Comparison of ENCODE assay signal across 29 cellular contexts in the genomic region with DNA sequence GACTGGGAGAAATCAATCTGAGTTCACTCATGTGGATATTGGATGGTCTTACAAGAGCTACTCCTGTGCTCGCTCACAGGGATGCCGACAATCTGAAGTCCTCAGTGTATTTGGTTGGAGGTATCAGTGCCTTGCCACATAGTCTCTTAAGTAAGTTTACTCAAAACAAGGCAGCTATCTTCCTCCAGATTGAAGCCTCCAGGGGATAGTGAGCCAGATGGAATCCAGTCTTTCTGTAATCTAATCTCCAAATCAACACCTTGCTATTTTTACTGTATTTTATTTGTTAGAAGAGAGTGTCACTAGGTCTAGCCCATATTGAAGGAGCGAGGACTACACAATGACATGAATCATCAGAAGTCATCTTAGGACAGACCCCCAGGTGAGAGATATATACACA.
DNase-seq lines count a peak whose midpoint lies in the region; ATAC-seq, FAIRE-seq and TF ChIP-seq lines count a peak whose summit lies in the region.
"Had no signal": no experiment of that assay in that cellular context is flagged by ENCODE, and none has a peak within 500 bp of the region (broad histone marks: within the 10 kb centered on the region; RNA-seq: fewer than 3 reads in every experiment).

No MANE protein-coding gene starts in this region.

- in situ Hi-C loops in K562 (cut with MboI) = no loop called here

- H3K4me3 ChIP-seq in K562 (no peak overlapping the region), mesenchymal stem cell (ENCODE audit: insufficient read depth in 1 of 2, low read depth in 1 of 2, low read length in 2 of 2) (no peak overlapping the region), trophoblast cell (ENCODE audit: low read depth, low read length) (no peak overlapping the region)
- H3K4me3 ChIP-seq: BLaER1, GM12878 had no signal

- no peak overlapping the region for H2BK15ac ChIP-seq in mesenchymal stem cell (ENCODE audit: low read depth, poor library complexity, severe bottlenecking)

- no peak for ATAC-seq in K562
- ATAC-seq in GM18858 (IDR thresholded peaks at IDR 0.05; ENCODE audit: unreplicated experiment) = no peak
- ATAC-seq in GM21360 (IDR thresholded peaks at IDR 0.05; ENCODE audit: unreplicated experiment) = no peak
- ATAC-seq: GM12878 had no signal

- H3K9ac ChIP-seq in K562 (ENCODE audit: insufficient read depth in 1 of 2, low read depth in 2 of 2, low read length in 2 of 2) (no peak overlapping the region), mesenchymal stem cell (ENCODE audit: low read length) (no peak overlapping the region), trophoblast cell (ENCODE audit: low read length) (no peak overlapping the region)
- H3K9ac ChIP-seq: BLaER1 had no signal

- no peak for FAIRE-seq in K562 (lab: Jason Lieb, UNC)
- FAIRE-seq: A204.1, GM12878, GM12892, GM18507, GM19239 had no signal

- H3K4ac ChIP-seq in mesenchymal stem cell (ENCODE audit: low read depth in 1 of 2, low read length in 2 of 2) = no peak overlapping the region
- H3K4ac ChIP-seq in trophoblast cell (ENCODE audit: low read depth, low read length) = no peak overlapping the region

- DNase-seq in NCI-H2171 (lab: John Stamatoyannopoulos, UW) = peak; percentile 78
- no peak for DNase-seq in K562 (ENCODE audit: extremely low read depth in 1 of 4, low spot score in 3 of 4)
- no peak for DNase-seq in mesenchymal stem cell
- peak; percentile 7 to 66 for DNase-seq in trophoblast cell
- no peak for DNase-seq in cardiac septum (ENCODE audit: low spot score)
- DNase-seq in mucosa of gallbladder (ENCODE audit: low spot score) = no peak
- DNase-seq: 8988T; ACHN; BE2C; C1 segment of cervical spinal cord; CD4-positive, alpha-beta memory T cell; CD4-positive, CD25-positive, alpha-beta regulatory T cell; CD8-positive, alpha-beta memory T cell; COR-L47; DMS 273 treated with DMSO at 0.1 percent for 48 hours; DMS153; DMS53; DMS79; DND-41; EL; GDM1 had no signal

- H3K36me3 ChIP-seq in K562 (ENCODE audit: control insufficient read depth, insufficient read depth, low read length) (no peaks in the 10 kb centered on the region), mesenchymal stem cell (ENCODE audit: control insufficient read depth in 1 of 2, insufficient read depth in 2 of 2, low read depth in 1 of 2, low read length in 2 of 2) (no peaks in the 10 kb centered on the region), trophoblast cell (ENCODE audit: control insufficient read depth in 1 of 2, insufficient read depth in 2 of 2, low read length in 2 of 2) (no peaks in the 10 kb centered on the region)
- H3K36me3 ChIP-seq: BE2C, BLaER1 had no signal

- no peaks in the 10 kb centered on the region for H4K20me1 ChIP-seq in K562 (replicated peaks; ENCODE audit: control insufficient read depth, insufficient read depth, low read length)
- H4K20me1 ChIP-seq: BLaER1 had no signal

- H3K9me1 ChIP-seq in K562 (ENCODE audit: control insufficient read depth, insufficient read depth, low read length) = no peaks in the 10 kb centered on the region

- H3K4me2 ChIP-seq in K562 (ENCODE audit: insufficient read depth, low read length) (no peak overlapping the region), mesenchymal stem cell (ENCODE audit: low read length, poor library complexity, severe bottlenecking) (no peak overlapping the region), trophoblast cell (ENCODE audit: low read length) (no peak overlapping the region)
- H3K4me2 ChIP-seq: BLaER1 had no signal

- H4K91ac ChIP-seq in mesenchymal stem cell (ENCODE audit: low read length) (no peak overlapping the region), trophoblast cell (ENCODE audit: low read depth, low read length) (no peak overlapping the region)

- WGBS in K562 (ENCODE audit: insufficient coverage, low coverage, missing lambda C conversion rate) = 4% methylated on average over 3 of the region's 3 CpGs
- WGBS in mesenchymal stem cell = 64% methylated on average over 3 of the region's 3 CpGs
- no CpG with 5 or more reads among the region's 3 CpGs for WGBS in trophoblast cell (ENCODE audit: extremely low coverage, insufficient coverage, insufficient read length)

- H3K23ac ChIP-seq in mesenchymal stem cell (ENCODE audit: low read length in 2 of 2) = no peak overlapping the region
- no peak overlapping the region for H3K23ac ChIP-seq in trophoblast cell (ENCODE audit: low read length)

- H2AFZ ChIP-seq in K562 (ENCODE audit: low read depth, low read length) (no peak overlapping the region), mesenchymal stem cell (ENCODE audit: low read depth, low read length) (peak overlapping the region; percentile 14), trophoblast cell (ENCODE audit: insufficient read depth, low read length, poor library complexity) (no peak overlapping the region)

- H3K79me1 ChIP-seq in mesenchymal stem cell (replicated peaks; ENCODE audit: low read length, poor library complexity, severe bottlenecking) = no peaks in the 10 kb centered on the region
- H3K79me1 ChIP-seq in trophoblast cell (ENCODE audit: low read length) = no peaks in the 10 kb centered on the region

- peak overlapping the region; percentile 39 to 40 for H3K18ac ChIP-seq in mesenchymal stem cell (ENCODE audit: low read depth in 1 of 2, low read length in 2 of 2)
- no peak overlapping the region for H3K18ac ChIP-seq in trophoblast cell (ENCODE audit: low read length)

- no peak for TF ChIP-seq RAD21 in K562 (CRISPR knock-in tag; conservative IDR thresholded peaks at IDR 0.05 in 1 of 2, IDR thresholded peaks at IDR 0.05 in 1 of 2)

- intact Hi-C loops in K562 (cut with micrococcal nuclease) (no loop called here), cardiac septum (cut with DNase I) (no loop called here)

- H4K8ac ChIP-seq in mesenchymal stem cell (ENCODE audit: low read length) (no peak overlapping the region), trophoblast cell (ENCODE audit: low read depth, low read length) (no peak overlapping the region)

- H3K4me1 ChIP-seq in K562 (replicated peaks in 1 of 2; ENCODE audit: control insufficient read depth in 2 of 2, insufficient read depth in 2 of 2, low read length in 2 of 2) (no peaks in the 10 kb centered on the region), mesenchymal stem cell (ENCODE audit: control insufficient read depth, insufficient read depth, low read depth, low read length) (no peaks in the 10 kb centered on the region), trophoblast cell (ENCODE audit: control insufficient read depth in 1 of 2, insufficient read depth in 2 of 2, low read length in 2 of 2) (no peaks in the 10 kb centered on the region)
- H3K4me1 ChIP-seq: BE2C, BLaER1 had no signal

- H2AK5ac ChIP-seq in mesenchymal stem cell (ENCODE audit: low read length, severe bottlenecking) (no peak overlapping the region), trophoblast cell (ENCODE audit: low read length) (no peak overlapping the region)

- H3K9me3 ChIP-seq in K562 (replicated peaks; ENCODE audit: control insufficient read depth, insufficient read depth, low read depth, low read length) = no peaks in the 10 kb centered on the region; the same call in 1 of the 2 replicates
- peaks cover 16% of the 10 kb centered on the region for H3K9me3 ChIP-seq in mesenchymal stem cell (ENCODE audit: control insufficient read depth, low read length)
- H3K9me3 ChIP-seq in trophoblast cell (ENCODE audit: insufficient read depth, low read depth, low read length) = no peaks in the 10 kb centered on the region
- H3K9me3 ChIP-seq: BE2C had no signal

- H2BK120ac ChIP-seq in mesenchymal stem cell (ENCODE audit: low read depth, low read length) (no peak overlapping the region), trophoblast cell (ENCODE audit: insufficient read depth, low read length, poor library complexity) (no peak overlapping the region)

- no peak overlapping the region for H3K27ac ChIP-seq in K562 (ENCODE audit: extremely low read depth, low read depth, low read length)
- no peak overlapping the region for H3K27ac ChIP-seq in mesenchymal stem cell (ENCODE audit: low read length, poor library complexity, severe bottlenecking)
- no peak overlapping the region for H3K27ac ChIP-seq in trophoblast cell (ENCODE audit: low read depth, low read length)
- H3K27ac ChIP-seq: BLaER1 had no signal

- H3K14ac ChIP-seq in mesenchymal stem cell (ENCODE audit: low read length in 2 of 2) = no peak overlapping the region
- H3K14ac ChIP-seq in trophoblast cell (ENCODE audit: low read length) = no peak overlapping the region

- no peak for TF ChIP-seq EP300 in K562 (IDR thresholded peaks at IDR 0.05; ENCODE audit: low read length)

- H3K79me2 ChIP-seq in K562 (ENCODE audit: control insufficient read depth, insufficient read depth, low read length) = no peaks in the 10 kb centered on the region
- no peaks in the 10 kb centered on the region for H3K79me2 ChIP-seq in trophoblast cell (ENCODE audit: control insufficient read depth, insufficient read depth, low read length, poor library complexity)

- H2BK5ac ChIP-seq in mesenchymal stem cell (ENCODE audit: low read depth, low read length, poor library complexity, severe bottlenecking) = no peak overlapping the region
- H2BK5ac ChIP-seq in trophoblast cell (ENCODE audit: low read depth, low read length, poor library complexity) = no peak overlapping the region

- H4K12ac ChIP-seq in trophoblast cell (ENCODE audit: low read depth, low read length) = no peak overlapping the region

- H3K27me3 ChIP-seq in K562 (ENCODE audit: control insufficient read depth in 2 of 2, insufficient read depth in 2 of 2, low read length in 2 of 2) (no peaks in the 10 kb centered on the region), mesenchymal stem cell (ENCODE audit: control insufficient read depth in 1 of 2, insufficient read depth in 1 of 2, low read length in 2 of 2) (no peaks in the 10 kb centered on the region), trophoblast cell (ENCODE audit: insufficient read depth, low read length) (no peaks in the 10 kb centered on the region)
- H3K27me3 ChIP-seq: BE2C, BLaER1 had no signal

- no peak for TF ChIP-seq POLR2A in K562 (conservative IDR thresholded peaks at IDR 0.05)

- H2BK12ac ChIP-seq in mesenchymal stem cell (ENCODE audit: low read length in 2 of 2) (peak overlapping the region in 1 of 2 experiments; percentile 84), trophoblast cell (ENCODE audit: low read length) (no peak overlapping the region)

- CTCF ChIA-PET in K562 (lab: Yijun Ruan, JAX; ENCODE audit: low intra/inter-chr PET ratio) = no interaction called here

- POLR2A ChIA-PET in K562 (lab: Yijun Ruan, JAX) = no interaction called here

- TF ChIP-seq CTCF in K562 (IDR thresholded peaks at IDR 0.05 in 2 of 3, conservative IDR thresholded peaks at IDR 0.05 in 1 of 3; ENCODE audit: insufficient read depth in 2 of 3, low read depth in 1 of 3, low read length in 3 of 3) = no peak

- no TSS peak for BruUV-seq in K562 (replicated peaks; lab: Mats Ljungman, UMichigan)

TF ChIP-seq in K562, 482 proteins besides CTCF, POLR2A, EP300 and RAD21 (continues in another document):
- TF ChIP-seq GTF2F1 (IDR thresholded peaks at IDR 0.05; ENCODE audit: low read depth, low read length) (no peak), ZNF143 (CRISPR knock-in tag; IDR thresholded peaks at IDR 0.05) (no peak)

Comparison
In these comparisons a context has a peak if more than half of its experiments do, and no peak if none do; other contexts are left out.
1. DNase-seq: peak in NCI-H2171 (single experiment) and trophoblast cell (2 of 2); none in K562 (0 of 4), mesenchymal stem cell (single experiment), cardiac septum (single experiment) and mucosa of gallbladder (single experiment).